In the genomic region with DNA sequence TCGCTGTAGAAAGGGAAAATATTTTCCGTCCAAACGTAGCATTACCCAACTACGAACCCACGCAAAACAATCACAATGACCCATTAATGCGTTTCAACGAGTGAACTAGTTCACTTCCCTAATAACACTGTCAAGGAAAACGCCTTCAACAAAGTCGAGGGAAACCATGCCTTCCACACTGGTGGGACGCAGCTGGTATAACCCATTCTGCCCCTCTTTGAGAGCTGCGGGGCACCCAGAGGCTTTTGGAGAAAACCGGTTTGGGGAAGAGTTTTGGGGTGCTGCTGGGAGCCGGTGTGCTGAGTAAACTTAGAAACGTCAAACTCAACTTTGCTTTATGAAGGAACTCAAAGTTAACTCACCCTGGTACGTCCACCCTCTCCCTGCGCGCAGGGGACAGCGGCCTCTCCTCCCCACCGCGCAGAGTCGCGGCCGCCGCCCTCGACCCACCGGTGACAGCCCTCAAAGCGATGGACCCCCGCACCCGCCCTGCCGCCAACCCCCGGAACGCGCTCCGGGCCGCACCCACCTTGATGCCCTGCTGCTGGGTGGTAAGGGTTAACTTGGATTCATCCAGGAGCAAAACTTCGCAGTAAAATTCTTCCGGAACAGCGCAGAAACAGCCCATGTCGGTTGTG, we compare ENCODE assay signal across 8 cellular contexts. TPM values are rescaled to one million over a fixed set of nuclear protein-coding genes. Genes with fewer than 3 reads are reported as not detected.
DNase-seq lines count a peak whose midpoint lies in the region; ATAC-seq and TF ChIP-seq lines count a peak whose summit lies in the region.

No MANE protein-coding gene starts in this region.

- H3K36me3 Mint-ChIP-seq in activated naive CD4-positive, alpha-beta T cell treated with anti-CD3 and anti-CD28 coated beads for 36 hours (ENCODE audit: low read depth): no peaks in the 10 kb centered on the region
- H3K36me3 Mint-ChIP-seq in activated naive CD8-positive, alpha-beta T cell: no peaks in the 10 kb centered on the region

- ATAC-seq in HG03521 (IDR thresholded peaks at IDR 0.05; ENCODE audit: unreplicated experiment): no peak

- no peaks in the 10 kb centered on the region for H3K36me3 ChIP-seq in smooth muscle cell (ENCODE audit: low read depth)

- H3K27ac Mint-ChIP-seq in activated naive CD4-positive, alpha-beta T cell treated with anti-CD3 and anti-CD28 coated beads for 36 hours: no peak overlapping the region
- H3K27ac Mint-ChIP-seq in activated naive CD8-positive, alpha-beta T cell: no peak overlapping the region

- H3K4me3 Mint-ChIP-seq in activated naive CD4-positive, alpha-beta T cell treated with anti-CD3 and anti-CD28 coated beads for 36 hours: peak overlapping the region; percentile 64
- H3K4me3 Mint-ChIP-seq in activated naive CD8-positive, alpha-beta T cell: peak overlapping the region; percentile 70

- peaks cover 50% of the 10 kb centered on the region for H3K27me3 Mint-ChIP-seq in activated naive CD4-positive, alpha-beta T cell treated with anti-CD3 and anti-CD28 coated beads for 36 hours (ENCODE audit: low read depth)
- H3K27me3 Mint-ChIP-seq in activated naive CD8-positive, alpha-beta T cell: peaks cover 38% of the 10 kb centered on the region

- H3K4me2 ChIP-seq in smooth muscle cell: peak overlapping the region; percentile 96

- no peaks in the 10 kb centered on the region for H3K4me1 ChIP-seq in smooth muscle cell (ENCODE audit: low read depth)

- WGBS in smooth muscle cell (ENCODE audit: low lambda C conversion rate): 3% methylated on average over 35 of the region's 39 CpGs

- H2AFZ ChIP-seq in smooth muscle cell (ENCODE audit: low read depth): peak overlapping the region; percentile 97

- TF ChIP-seq CTCF in smooth muscle cell (IDR thresholded peaks at IDR 0.05; ENCODE audit: borderline replicate concordance, insufficient read depth, poor library complexity, severe bottlenecking): no peak

- H3K9me3 Mint-ChIP-seq in activated naive CD4-positive, alpha-beta T cell treated with anti-CD3 and anti-CD28 coated beads for 36 hours: peaks cover 2% of the 10 kb centered on the region
- H3K9me3 Mint-ChIP-seq in activated naive CD8-positive, alpha-beta T cell (ENCODE audit: low read depth): no peaks in the 10 kb centered on the region

- no peaks in the 10 kb centered on the region for H4K20me1 ChIP-seq in smooth muscle cell (ENCODE audit: low read depth)

- intact Hi-C loops in activated naive CD4-positive, alpha-beta T cell treated with anti-CD3 and anti-CD28 coated beads for 36 hours (cut with micrococcal nuclease): loop anchor here (5.0 to 10.0 kb wide), 2 partner anchors 339 to 506 kb away; a partner anchor contains a TSS

- H3K9me3 ChIP-seq in smooth muscle cell (replicated peaks; ENCODE audit: low read depth): no peaks in the 10 kb centered on the region

- peak overlapping the region; percentile 27 for H3K9ac ChIP-seq in smooth muscle cell (ENCODE audit: low read depth)

- DNase-seq in activated naive CD4-positive, alpha-beta T cell treated with anti-CD3 and anti-CD28 coated beads for 36 hours: no peak
- no peak for DNase-seq in activated naive CD4-positive, alpha-beta T cell treated with Interleukin-2 at 50 U/mL for 16 hours
- no peak for DNase-seq in smooth muscle cell (lab: John Stamatoyannopoulos, UW; ENCODE audit: unreplicated experiment)
- DNase-seq in HPDE6-E6E7 (ENCODE audit: extremely low spot score): no peak
- no peak for DNase-seq in midbrain (lab: John Stamatoyannopoulos, UW)

- no peak overlapping the region for H3K27ac ChIP-seq in smooth muscle cell (ENCODE audit: low read depth)

- peaks cover 6% of the 10 kb centered on the region for H3K79me2 ChIP-seq in smooth muscle cell (ENCODE audit: low read depth)

- H3F3A ChIP-seq in smooth muscle cell (ENCODE audit: low read depth): no peaks in the 10 kb centered on the region

- H3K4me3 ChIP-seq in iPS-11a (ENCODE audit: low read depth, low read length) (peak overlapping the region; percentile 85), smooth muscle cell (peak overlapping the region; percentile 92)

- H3K4me1 Mint-ChIP-seq in activated naive CD4-positive, alpha-beta T cell treated with anti-CD3 and anti-CD28 coated beads for 36 hours (ENCODE audit: low read depth): peaks cover 10% of the 10 kb centered on the region
- H3K4me1 Mint-ChIP-seq in activated naive CD8-positive, alpha-beta T cell (ENCODE audit: low read depth): peaks cover 11% of the 10 kb centered on the region

- peaks cover 10% of the 10 kb centered on the region for H3K27me3 ChIP-seq in smooth muscle cell (ENCODE audit: low read depth)

- CTCF ChIA-PET in activated naive CD4-positive, alpha-beta T cell treated with anti-CD3 and anti-CD28 coated beads for 36 hours (lab: Charles Lee): interaction anchor here (1.1 to 4.0 kb wide), 2 partner anchors 174 to 242 kb away, joined by 3 to 30 read pairs; no protein-coding TSS in a partner anchor

RNA-seq across cellular contexts. Expression of a gene that starts 0.5 kb away (rescaled TPM):
- total RNA-seq in activated naive CD4-positive, alpha-beta T cell treated with anti-CD3 and anti-CD28 coated beads for 36 hours: not detected
- 3.7 and 8.9 TPM in 2 replicates for total RNA-seq in smooth muscle cell
- polyA plus RNA-seq in smooth muscle cell: 2.9 and 3.8 TPM in 2 replicates
